ENCODE assay signal across 8 cellular contexts in genomic region chrX:154751121-154751668, GRCh38. TPM values are rescaled to one million over a fixed set of nuclear protein-coding genes. Genes with fewer than 3 reads are reported as not detected.
DNase-seq lines count a peak whose midpoint lies in the region; ATAC-seq lines count a peak whose summit lies in the region.

No MANE protein-coding gene starts in this region.

- peaks cover 5% of the 10 kb centered on the region for H3K27me3 ChIP-seq in trophoblast cell (ENCODE audit: insufficient read depth, low read length)

- H4K12ac ChIP-seq in trophoblast cell (ENCODE audit: low read depth, low read length): no peak overlapping the region

- no peak overlapping the region for H2BK120ac ChIP-seq in trophoblast cell (ENCODE audit: insufficient read depth, low read length, poor library complexity)

- H2AK5ac ChIP-seq in trophoblast cell (ENCODE audit: low read length): no peak overlapping the region

- peak overlapping the region; percentile 67 for H3K4me2 ChIP-seq in trophoblast cell (ENCODE audit: low read length)

- no CpG with 5 or more reads among the region's 37 CpGs for WGBS in trophoblast cell (ENCODE audit: extremely low coverage, insufficient coverage, insufficient read length)

- ATAC-seq in GM18861 (IDR thresholded peaks at IDR 0.05; ENCODE audit: unreplicated experiment): no peak

- peaks cover 0 to 2% of the 10 kb centered on the region in 2 experiments for H3K4me1 ChIP-seq in trophoblast cell (ENCODE audit: control insufficient read depth in 1 of 2, insufficient read depth in 2 of 2, low read length in 2 of 2)

- DNase-seq in activated T-cell treated with anti-CD3 and anti-CD28 coated beads, Interleukin-2, amount 50 U/mL, for 24 hours: peak; percentile 61
- DNase-seq in activated T-cell treated with anti-CD3 and anti-CD28 coated beads for 4 hours (no peak), NOMO-1 treated with DMSO at 0.1 percent for 48 hours (lab: John Stamatoyannopoulos, UW; ENCODE audit: unreplicated experiment) (peak; percentile 55), trophoblast cell (no peak), DMS153 treated with DMSO at 0.1 percent for 48 hours (lab: John Stamatoyannopoulos, UW; ENCODE audit: unreplicated experiment) (no peak), NCI-H446 treated with DMSO at 0.1 percent for 48 hours (lab: John Stamatoyannopoulos, UW) (no peak)

- no peaks in the 10 kb centered on the region for H3K9me3 Mint-ChIP-seq in activated T-cell treated with anti-CD3 and anti-CD28 coated beads, Interleukin-2, amount 50 U/mL, for 24 hours
- no peaks in the 10 kb centered on the region for H3K9me3 Mint-ChIP-seq in dendritic cell treated with granulocyte-macrophage colony-stimulating factor and Interleukin-4, amounts not matched to agents 40 ng/mL and 50 ng/mL, for 4 days

- H3K36me3 ChIP-seq in trophoblast cell (ENCODE audit: control insufficient read depth in 1 of 2, insufficient read depth in 2 of 2, low read length in 2 of 2): no peaks in the 10 kb centered on the region

- peaks cover 2% of the 10 kb centered on the region for H3K79me1 ChIP-seq in trophoblast cell (ENCODE audit: low read length)

- peaks cover 31% of the 10 kb centered on the region for H3K27me3 Mint-ChIP-seq in activated T-cell treated with anti-CD3 and anti-CD28 coated beads, Interleukin-2, amount 50 U/mL, for 24 hours
- no peaks in the 10 kb centered on the region for H3K27me3 Mint-ChIP-seq in dendritic cell treated with granulocyte-macrophage colony-stimulating factor and Interleukin-4, amounts not matched to agents 40 ng/mL and 50 ng/mL, for 4 days

- intact Hi-C loops in dendritic cell treated with granulocyte-macrophage colony-stimulating factor and Interleukin-4, amounts not matched to agents 40 ng/mL and 50 ng/mL, for 4 days (cut with micrococcal nuclease): loop anchor here (10.0 kb wide), 1 partner anchor 54 kb away; the partner anchor contains the start of gene MPP1

- H3K9ac ChIP-seq in trophoblast cell (ENCODE audit: low read length): no peak overlapping the region

- H3K9me3 ChIP-seq in trophoblast cell (ENCODE audit: insufficient read depth, low read depth, low read length): no peaks in the 10 kb centered on the region

- no peak overlapping the region for H2BK12ac ChIP-seq in trophoblast cell (ENCODE audit: low read length)

- no peak overlapping the region for H3K4ac ChIP-seq in trophoblast cell (ENCODE audit: low read depth, low read length)

- no peaks in the 10 kb centered on the region for H3K36me3 Mint-ChIP-seq in activated T-cell treated with anti-CD3 and anti-CD28 coated beads, Interleukin-2, amount 50 U/mL, for 24 hours (ENCODE audit: low read depth)
- H3K36me3 Mint-ChIP-seq in dendritic cell treated with granulocyte-macrophage colony-stimulating factor and Interleukin-4, amounts not matched to agents 40 ng/mL and 50 ng/mL, for 4 days (ENCODE audit: low read depth): no peaks in the 10 kb centered on the region

- no peak overlapping the region for H4K8ac ChIP-seq in trophoblast cell (ENCODE audit: low read depth, low read length)

- H3K4me3 Mint-ChIP-seq in activated T-cell treated with anti-CD3 and anti-CD28 coated beads, Interleukin-2, amount 50 U/mL, for 24 hours: peak overlapping the region; percentile 48
- peak overlapping the region; percentile 82 for H3K4me3 Mint-ChIP-seq in dendritic cell treated with granulocyte-macrophage colony-stimulating factor and Interleukin-4, amounts not matched to agents 40 ng/mL and 50 ng/mL, for 4 days

- H3K4me1 Mint-ChIP-seq in activated T-cell treated with anti-CD3 and anti-CD28 coated beads, Interleukin-2, amount 50 U/mL, for 24 hours (ENCODE audit: low read depth): peaks cover 26% of the 10 kb centered on the region
- peaks cover 6% of the 10 kb centered on the region for H3K4me1 Mint-ChIP-seq in dendritic cell treated with granulocyte-macrophage colony-stimulating factor and Interleukin-4, amounts not matched to agents 40 ng/mL and 50 ng/mL, for 4 days (ENCODE audit: low read depth)

- H4K91ac ChIP-seq in trophoblast cell (ENCODE audit: low read depth, low read length): no peak overlapping the region

- no peak overlapping the region for H3K4me3 ChIP-seq in trophoblast cell (ENCODE audit: low read depth, low read length)

- H3K14ac ChIP-seq in trophoblast cell (ENCODE audit: low read length): no peak overlapping the region

- H3K23ac ChIP-seq in trophoblast cell (ENCODE audit: low read length): no peak overlapping the region

- no peak overlapping the region for H2AFZ ChIP-seq in trophoblast cell (ENCODE audit: insufficient read depth, low read length, poor library complexity)

- peak overlapping the region; percentile 73 for H3K27ac Mint-ChIP-seq in activated T-cell treated with anti-CD3 and anti-CD28 coated beads, Interleukin-2, amount 50 U/mL, for 24 hours
- peak overlapping the region; percentile 86 for H3K27ac Mint-ChIP-seq in dendritic cell treated with granulocyte-macrophage colony-stimulating factor and Interleukin-4, amounts not matched to agents 40 ng/mL and 50 ng/mL, for 4 days

- no peak overlapping the region for H3K18ac ChIP-seq in trophoblast cell (ENCODE audit: low read length)

- no peak overlapping the region for H3K27ac ChIP-seq in trophoblast cell (ENCODE audit: low read depth, low read length)

- no peaks in the 10 kb centered on the region for H3K79me2 ChIP-seq in trophoblast cell (ENCODE audit: control insufficient read depth, insufficient read depth, low read length, poor library complexity)

- H2BK5ac ChIP-seq in trophoblast cell (ENCODE audit: low read depth, low read length, poor library complexity): no peak overlapping the region

RNA-seq across cellular contexts. Expression of gene GAB3, which starts 0.3 kb away (rescaled TPM):
- polyA plus RNA-seq in trophoblast cell (2013): 0.29 and 0.31 TPM in 2 replicates

RNA-seq across cellular contexts. Expression of gene DKC1, which starts 11.5 kb away (rescaled TPM):
- 42.6 and 47.6 TPM in 2 replicates for polyA plus RNA-seq in trophoblast cell (2013)

RNA-seq across cellular contexts. Expression of gene MPP1, which starts 54.1 kb away (rescaled TPM):
- 125 and 134 TPM in 2 replicates for polyA plus RNA-seq in trophoblast cell (2013)

Comparison
In these comparisons a context has a peak if more than half of its experiments do, and no peak if none do; other contexts are left out.
1. DNase-seq: peak in activated T-cell treated with anti-CD3 and anti-CD28 coated beads, Interleukin-2, amount 50 U/mL, for 24 hours (single experiment) and NOMO-1 treated with DMSO at 0.1 percent for 48 hours (single experiment); none in activated T-cell treated with anti-CD3 and anti-CD28 coated beads for 4 hours (single experiment), trophoblast cell (0 of 2), DMS153 treated with DMSO at 0.1 percent for 48 hours (single experiment) and NCI-H446 treated with DMSO at 0.1 percent for 48 hours (single experiment).